ENCODE assay signal across 23 cellular contexts in genomic region chr22:47309946-47310345, GRCh38.
"Had no signal": no experiment of that assay in that cellular context is flagged by ENCODE, and none has a peak within 500 bp of the region (broad histone marks: within the 10 kb centered on the region; RNA-seq: fewer than 3 reads in every experiment).

No MANE protein-coding gene starts in this region.

- H3K36me3 ChIP-seq: adrenal gland, MG63, SJSA1 had no signal

- H3K9me3 ChIP-seq: adrenal gland, MG63 had no signal

- H3K4me1 ChIP-seq: adrenal gland had no signal

- H3K9me3 Mint-ChIP-seq: T-helper 1 cell treated with Interleukin-12 subunit alpha and Interleukin-12 subunit beta and Interleukin-4 antibody, amounts not matched to agents 30 μg/mL and 1 μg/mL, for 36 hours had no signal

- H3K36me3 Mint-ChIP-seq: activated naive CD8-positive, alpha-beta T cell treated with anti-CD3 and anti-CD28 coated beads, Interleukin-2, amount 10 ng/mL, durations not matched to agents 7 days and 5 days; WTC11 had no signal

- H3K4me3 ChIP-seq: adrenal gland, MG63, PC-9, SJSA1 had no signal

- H3K27ac Mint-ChIP-seq: activated CD8-positive, alpha-beta T cell treated with anti-CD3 and anti-CD28 coated beads, Interleukin-2, amount 10 ng/mL, durations not matched to agents 7 days and 5 days; activated naive CD8-positive, alpha-beta T cell treated with anti-CD3 and anti-CD28 coated beads, Interleukin-2, amount 10 ng/mL, durations not matched to agents 7 days and 5 days; T-helper 1 cell treated with Interleukin-12 subunit alpha and Interleukin-12 subunit beta and Interleukin-4 antibody, amounts not matched to agents 30 μg/mL and 1 μg/mL, for 36 hours; WTC11 had no signal

- ATAC-seq: activated CD8-positive, alpha-beta T cell treated with anti-CD3 and anti-CD28 coated beads, Interleukin-2, amount 10 ng/mL, durations not matched to agents 7 days and 5 days; Right ventricle myocardium inferior; SK-N-SH treated with all-trans-retinoic acid at 6 μM for 48 hours; WTC11 had no signal

- H3K4me3 Mint-ChIP-seq: activated CD8-positive, alpha-beta T cell treated with anti-CD3 and anti-CD28 coated beads, Interleukin-2, amount 10 ng/mL, durations not matched to agents 7 days and 5 days; activated naive CD8-positive, alpha-beta T cell treated with anti-CD3 and anti-CD28 coated beads, Interleukin-2, amount 10 ng/mL, durations not matched to agents 7 days and 5 days; T-helper 1 cell treated with Interleukin-12 subunit alpha and Interleukin-12 subunit beta and Interleukin-4 antibody, amounts not matched to agents 30 μg/mL and 1 μg/mL, for 36 hours; WTC11 had no signal

- H3K27ac ChIP-seq: adrenal gland, PC-9, SJSA1 had no signal

- H3K4me1 Mint-ChIP-seq: activated naive CD8-positive, alpha-beta T cell treated with anti-CD3 and anti-CD28 coated beads, Interleukin-2, amount 10 ng/mL, durations not matched to agents 7 days and 5 days had no signal

- DNase-seq: activated CD4-positive, alpha-beta T cell treated with anti-CD3 and anti-CD28 coated beads for 48 hours; activated CD4-positive, alpha-beta T cell treated with anti-CD3 and anti-CD28 coated beads, Interleukin-2, amount 50 U/mL, for 4 hours; activated CD4-positive, CD25-positive, alpha-beta regulatory T cell treated with anti-CD3 and anti-CD28 coated beads, Interleukin-2, amount 50 U/mL, for 72 hours; activated CD8-positive, alpha-beta T cell treated with anti-CD3 and anti-CD28 coated beads, Interleukin-2, amount 10 ng/mL, durations not matched to agents 7 days and 5 days; activated naive CD4-positive, alpha-beta T cell treated with anti-CD3 and anti-CD28 coated beads, Interleukin-2, amount 50 U/mL, for 16 hours; activated naive CD8-positive, alpha-beta T cell treated with anti-CD3 and anti-CD28 coated beads, Interleukin-2, amount 10 ng/mL, durations not matched to agents 7 days and 5 days; anterior cingulate cortex; cerebellar nuclear complex; MG63; MV-4-11; NCI-H1105 treated with DMSO at 0.1 percent for 48 hours; NCI-H1436 treated with DMSO at 0.1 percent for 48 hours; NCI-H187; NCI-H2081; NCI-H510A treated with DMSO at 0.1 percent for 48 hours; NCI-H69 had no signal

- H3K27me3 ChIP-seq: adrenal gland, MG63, SJSA1 had no signal
